Comparison of ENCODE assay signal across 18 cellular contexts in the genomic region with DNA sequence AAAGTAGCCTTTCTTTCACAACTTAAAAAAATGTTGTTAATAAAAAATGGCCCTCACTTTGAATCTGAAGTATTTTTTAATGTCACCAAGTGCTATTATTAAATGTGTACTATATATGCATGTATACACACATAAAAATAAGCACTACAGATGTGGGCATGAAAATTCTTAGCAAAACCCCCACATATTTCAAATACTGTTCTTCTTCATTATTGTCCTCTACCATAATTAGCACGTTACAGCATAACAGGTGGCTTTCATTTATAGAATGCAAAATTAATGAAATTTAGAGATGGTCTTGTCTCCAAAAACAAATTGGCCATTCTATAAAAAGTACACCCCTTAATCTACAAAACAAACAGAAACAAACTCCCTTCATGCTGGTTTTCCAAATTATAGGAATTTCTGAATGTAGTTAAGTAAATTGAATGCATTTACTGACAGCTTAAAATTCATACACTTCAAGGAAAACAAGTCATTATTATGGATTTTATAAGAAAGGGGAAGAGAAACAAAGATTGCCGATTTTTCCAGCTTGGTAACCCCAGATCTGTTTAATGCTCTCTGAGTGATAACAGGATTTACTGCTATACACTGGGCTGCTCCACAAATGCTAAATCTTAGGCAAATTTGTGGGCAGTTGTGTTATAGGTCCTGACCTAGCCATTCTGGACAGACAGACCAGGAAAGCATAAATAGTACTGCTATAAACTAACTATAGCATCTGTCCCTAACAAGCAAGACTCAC.
DNase-seq lines count a peak whose midpoint lies in the region; ATAC-seq, FAIRE-seq and TF ChIP-seq lines count a peak whose summit lies in the region.
"Had no signal": no experiment of that assay in that cellular context is flagged by ENCODE, and none has a peak within 500 bp of the region (broad histone marks: within the 10 kb centered on the region; RNA-seq: fewer than 3 reads in every experiment).

No MANE protein-coding gene starts in this region.

- no peak for DNase-seq in AG04450 (ENCODE audit: low read depth, low spot score)
- DNase-seq in astrocyte (ENCODE audit: low read depth): no peak
- peak; percentile 33 for DNase-seq in mesenchymal stem cell
- no peak for DNase-seq in NCI-H345 treated with DMSO at 0.1 percent for 48 hours (lab: John Stamatoyannopoulos, UW; ENCODE audit: unreplicated experiment)
- no peak for DNase-seq in hepatic stellate cell (ENCODE audit: low spot score)
- DNase-seq in occipital lobe (lab: John Stamatoyannopoulos, UW): no peak
- DNase-seq: activated CD8-positive, alpha-beta memory T cell treated with anti-CD3 and anti-CD28 coated beads, Interleukin-2, amount 50 U/mL, for 4 hours; DND-41; KBM-7; NCI-H187; NCI-H526 treated with DMSO at 0.1 percent for 48 hours; psoas muscle; stimulated activated CD4-positive, alpha-beta T cell treated with anti-CD3 and anti-CD28 coated beads, Interleukin-2, amount 100 ng/mL, for 24 hours had no signal

- H3K18ac ChIP-seq in mesenchymal stem cell (ENCODE audit: low read depth in 1 of 2, low read length in 2 of 2): no peak overlapping the region

- H3K36me3 ChIP-seq in Loucy (ENCODE audit: insufficient read depth, low read length) (no peaks in the 10 kb centered on the region), astrocyte (ENCODE audit: insufficient read depth, low read length) (no peaks in the 10 kb centered on the region), mesenchymal stem cell (ENCODE audit: control insufficient read depth in 1 of 2, insufficient read depth in 2 of 2, low read depth in 1 of 2, low read length in 2 of 2) (peaks cover 0 to 3% of the 10 kb centered on the region in 2 experiments)

- H3K27ac ChIP-seq in AG04450 (ENCODE audit: low read depth, low read length) (no peak overlapping the region), astrocyte (ENCODE audit: low read depth, low read length) (peak overlapping the region; percentile 93), mesenchymal stem cell (ENCODE audit: low read length, poor library complexity, severe bottlenecking) (no peak overlapping the region)
- H3K27ac ChIP-seq: psoas muscle had no signal

- no peaks in the 10 kb centered on the region for H3K27me3 ChIP-seq in AG04450 (ENCODE audit: control insufficient read depth, insufficient read depth, low read length)
- no peaks in the 10 kb centered on the region for H3K27me3 ChIP-seq in Loucy (ENCODE audit: insufficient read depth, low read length, poor library complexity, severe bottlenecking)
- H3K27me3 ChIP-seq in astrocyte (ENCODE audit: insufficient read depth, low read length): no peaks in the 10 kb centered on the region
- no peaks in the 10 kb centered on the region for H3K27me3 ChIP-seq in mesenchymal stem cell (ENCODE audit: control insufficient read depth in 1 of 2, insufficient read depth in 1 of 2, low read length in 2 of 2)

- no peaks in the 10 kb centered on the region; the same call in 1 of the 2 replicates for H3F3A ChIP-seq in Loucy (ENCODE audit: low read depth)

- POLR2A ChIA-PET in AG04450 (lab: Yijun Ruan, JAX): no interaction called here

- no peak overlapping the region for H4K8ac ChIP-seq in mesenchymal stem cell (ENCODE audit: low read length)

- no peak for FAIRE-seq in astrocyte (lab: Jason Lieb, UNC)

- no peak overlapping the region for H2BK15ac ChIP-seq in mesenchymal stem cell (ENCODE audit: low read depth, poor library complexity, severe bottlenecking)

- H2AFZ ChIP-seq in Loucy (ENCODE audit: low read length): no peak overlapping the region
- no peak overlapping the region for H2AFZ ChIP-seq in astrocyte (ENCODE audit: low read depth, low read length)
- H2AFZ ChIP-seq in mesenchymal stem cell (ENCODE audit: low read depth, low read length): no peak overlapping the region

- no peak overlapping the region for H3K14ac ChIP-seq in mesenchymal stem cell (ENCODE audit: low read length in 2 of 2)

- H4K91ac ChIP-seq in mesenchymal stem cell (ENCODE audit: low read length): no peak overlapping the region

- H2BK12ac ChIP-seq in mesenchymal stem cell (ENCODE audit: low read length in 2 of 2): no peak overlapping the region

- H3K9me3 ChIP-seq in AG04450 (ENCODE audit: control insufficient read depth, insufficient read depth, low read length): no peaks in the 10 kb centered on the region
- no peaks in the 10 kb centered on the region for H3K9me3 ChIP-seq in Loucy (ENCODE audit: insufficient read depth, low read depth, low read length)
- H3K9me3 ChIP-seq in astrocyte (ENCODE audit: insufficient read depth, low read depth, low read length): no peaks in the 10 kb centered on the region
- no peaks in the 10 kb centered on the region for H3K9me3 ChIP-seq in mesenchymal stem cell (ENCODE audit: control insufficient read depth, low read length)
- H3K9me3 ChIP-seq: psoas muscle had no signal

- no peak overlapping the region for H2AK5ac ChIP-seq in mesenchymal stem cell (ENCODE audit: low read length, severe bottlenecking)

- TF ChIP-seq CTCF in AG04450 (IDR thresholded peaks at IDR 0.05; ENCODE audit: low read depth, low read length) (no peak), Loucy (conservative IDR thresholded peaks at IDR 0.05; ENCODE audit: low read length) (no peak), astrocyte (IDR thresholded peaks at IDR 0.05; ENCODE audit: insufficient read depth, low read depth, low read length) (no peak)

- 0% methylated on average over 1 of the region's 2 CpGs for WGBS in mesenchymal stem cell

- no peak overlapping the region for H3K23ac ChIP-seq in mesenchymal stem cell (ENCODE audit: low read length in 2 of 2)

- peaks cover under 1% of the 10 kb centered on the region for H3K79me1 ChIP-seq in mesenchymal stem cell (replicated peaks; ENCODE audit: low read length, poor library complexity, severe bottlenecking)

- H3K4me2 ChIP-seq in Loucy (ENCODE audit: low read depth, low read length, poor library complexity, severe bottlenecking) (peak overlapping the region; percentile 76), astrocyte (ENCODE audit: low read length) (peak overlapping the region; percentile 87), mesenchymal stem cell (ENCODE audit: low read length, poor library complexity, severe bottlenecking) (peak overlapping the region; percentile 18)

- H3K27ac Mint-ChIP-seq in astrocyte (ENCODE audit: unreplicated experiment): peak overlapping the region; percentile 97
- H3K27ac Mint-ChIP-seq: activated naive CD4-positive, alpha-beta T cell treated with anti-CD3 and anti-CD28 coated beads, Interleukin-2, amount 50 U/mL, for 24 hours; B cell had no signal

- H3K9ac ChIP-seq in Loucy (ENCODE audit: low read depth, low read length, poor library complexity, severe bottlenecking) (no peak overlapping the region), astrocyte (ENCODE audit: low read length) (peak overlapping the region; percentile 84), mesenchymal stem cell (ENCODE audit: low read length) (peak overlapping the region; percentile 64)

- no peaks in the 10 kb centered on the region for H3K36me3 Mint-ChIP-seq in astrocyte (ENCODE audit: low read depth, unreplicated experiment)
- H3K36me3 Mint-ChIP-seq: activated naive CD4-positive, alpha-beta T cell treated with anti-CD3 and anti-CD28 coated beads, Interleukin-2, amount 50 U/mL, for 24 hours; type B pancreatic cell had no signal

- no peaks in the 10 kb centered on the region for H3K9me3 Mint-ChIP-seq in astrocyte (ENCODE audit: unreplicated experiment)
- H3K9me3 Mint-ChIP-seq: activated naive CD4-positive, alpha-beta T cell treated with anti-CD3 and anti-CD28 coated beads, Interleukin-2, amount 50 U/mL, for 24 hours had no signal

- peaks cover 61% of the 10 kb centered on the region for H3K4me1 ChIP-seq in Loucy (ENCODE audit: insufficient read depth, low read length, poor library complexity, severe bottlenecking)
- H3K4me1 ChIP-seq in astrocyte (ENCODE audit: insufficient read depth, low read length): peaks cover 50% of the 10 kb centered on the region
- peaks cover 5% of the 10 kb centered on the region for H3K4me1 ChIP-seq in mesenchymal stem cell (ENCODE audit: control insufficient read depth, insufficient read depth, low read depth, low read length)

- ATAC-seq in GM21447 (IDR thresholded peaks at IDR 0.05; ENCODE audit: unreplicated experiment): no peak
- ATAC-seq: psoas muscle had no signal

- H2BK120ac ChIP-seq in mesenchymal stem cell (ENCODE audit: low read depth, low read length): no peak overlapping the region

- H3K4me3 Mint-ChIP-seq in astrocyte (ENCODE audit: unreplicated experiment): peak overlapping the region; percentile 87
- H3K4me3 Mint-ChIP-seq: activated naive CD4-positive, alpha-beta T cell treated with anti-CD3 and anti-CD28 coated beads, Interleukin-2, amount 50 U/mL, for 24 hours; B cell; type B pancreatic cell had no signal

- peaks cover 5% of the 10 kb centered on the region for H4K20me1 ChIP-seq in Loucy (ENCODE audit: insufficient read depth, low read length, poor library complexity, severe bottlenecking)
- peaks cover 11% of the 10 kb centered on the region for H4K20me1 ChIP-seq in astrocyte (ENCODE audit: insufficient read depth, low read length)

- no peak overlapping the region for H3K4ac ChIP-seq in mesenchymal stem cell (ENCODE audit: low read depth in 1 of 2, low read length in 2 of 2)

- H3K4me3 ChIP-seq in AG04450 (ENCODE audit: low read depth, low read length) (peak overlapping the region; percentile 32), Loucy (ENCODE audit: low read length, poor library complexity, severe bottlenecking) (no peak overlapping the region), astrocyte (ENCODE audit: insufficient read depth, low read depth, low read length) (peak overlapping the region; percentile 66), mesenchymal stem cell (ENCODE audit: insufficient read depth in 1 of 2, low read depth in 1 of 2, low read length in 2 of 2) (peak overlapping the region in 1 of 2 experiments; percentile 76)
- H3K4me3 ChIP-seq: psoas muscle had no signal

- H2BK5ac ChIP-seq in mesenchymal stem cell (ENCODE audit: low read depth, low read length, poor library complexity, severe bottlenecking): no peak overlapping the region

- H3K79me2 ChIP-seq in Loucy (ENCODE audit: insufficient read depth, low read length) (peaks cover 48% of the 10 kb centered on the region), astrocyte (ENCODE audit: insufficient read depth, low read length) (peaks cover 83% of the 10 kb centered on the region)

- CTCF ChIA-PET in AG04450 (lab: Charles Lee): interaction anchor here (1.1 kb wide), 1 partner anchor 15 kb away, joined by 5 read pairs; no protein-coding TSS in a partner anchor

- H3K4me1 Mint-ChIP-seq in astrocyte (ENCODE audit: low read depth, unreplicated experiment): peaks cover 82% of the 10 kb centered on the region

- H3K9me2 ChIP-seq in Loucy (replicated peaks; ENCODE audit: low read depth, low read length): no peaks in the 10 kb centered on the region

- no peaks in the 10 kb centered on the region for H3K27me3 Mint-ChIP-seq in astrocyte (ENCODE audit: low read depth, unreplicated experiment)
- H3K27me3 Mint-ChIP-seq: activated naive CD4-positive, alpha-beta T cell treated with anti-CD3 and anti-CD28 coated beads, Interleukin-2, amount 50 U/mL, for 24 hours; type B pancreatic cell had no signal

Comparison
In these comparisons a context has a peak if more than half of its experiments do, and no peak if none do; other contexts are left out.
1. H3K4me2 ChIP-seq: peak in every context shown above with its lines; median percentile 87 in astrocyte; 76 in Loucy; 18 in mesenchymal stem cell.